8 cellular contexts compared by ENCODE assay signal in the genomic region with DNA sequence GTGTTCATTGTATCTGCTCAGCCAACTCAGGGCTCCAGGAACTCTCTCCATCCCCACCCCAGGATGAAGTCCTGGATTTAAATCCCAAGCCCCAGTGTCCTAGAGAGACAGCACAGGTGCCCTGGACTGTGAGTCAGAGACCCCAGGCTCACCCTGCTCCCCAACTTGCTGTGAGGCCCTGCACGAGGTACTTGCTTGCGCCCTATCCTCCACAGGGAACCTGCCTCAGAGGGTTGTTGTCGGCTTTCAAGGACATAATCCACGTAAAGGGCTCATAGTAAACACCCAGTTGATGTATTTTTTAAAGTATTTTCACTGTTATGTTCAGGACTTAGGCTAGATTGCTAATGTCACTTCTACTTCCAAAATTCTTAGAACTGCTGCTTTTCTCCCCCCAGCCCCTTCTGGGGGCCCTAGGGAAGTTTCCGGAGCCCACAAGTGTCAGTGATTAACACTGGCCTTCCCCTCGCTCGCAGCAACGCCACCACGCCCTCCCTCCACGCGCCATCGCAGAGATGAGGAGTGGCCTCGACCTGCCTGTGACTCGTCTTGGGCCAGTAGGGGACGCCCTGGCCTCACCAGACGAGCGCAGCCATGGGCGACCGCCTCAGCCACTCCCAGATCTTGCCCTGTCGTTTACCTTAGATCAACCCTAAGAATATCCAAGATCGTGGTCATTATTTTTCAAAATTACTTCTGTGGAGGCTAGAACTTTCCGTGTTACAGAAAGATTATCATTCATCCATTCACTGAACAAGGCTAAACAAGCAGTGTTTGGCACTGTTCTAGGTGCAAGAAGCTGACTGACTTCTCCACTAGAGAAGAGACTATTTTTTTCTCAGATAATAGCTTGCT. TPM values are rescaled to one million over a fixed set of nuclear protein-coding genes. Genes with fewer than 3 reads are reported as not detected.
DNase-seq lines count a peak whose midpoint lies in the region; ATAC-seq and TF ChIP-seq lines count a peak whose summit lies in the region.

No MANE protein-coding gene starts in this region.

- H3K4me1 Mint-ChIP-seq in osteocyte (ENCODE audit: unreplicated experiment), result peaks cover 49% of the 10 kb centered on the region

- no peaks in the 10 kb centered on the region for H3K9me2 ChIP-seq in GM23248 (ENCODE audit: insufficient read depth)

- no peak for TF ChIP-seq POLR2A in gastroesophageal sphincter (IDR thresholded peaks at IDR 0.05)
- TF ChIP-seq POLR2A in testis (IDR thresholded peaks at IDR 0.05), result no peak

- H3K27me3 Mint-ChIP-seq in osteocyte (ENCODE audit: unreplicated experiment), result no peaks in the 10 kb centered on the region

- H3K27ac Mint-ChIP-seq in osteocyte (ENCODE audit: unreplicated experiment), result peak overlapping the region; percentile 24

- intact Hi-C loops in testis (cut with DNase I; ENCODE audit: low total_unique reads), result loop anchor here (5.0 to 10.0 kb wide), 2 partner anchors 60 to 227 kb away; partner anchors contain the start of gene BMF

- TF ChIP-seq EP300 in gastroesophageal sphincter (IDR thresholded peaks at IDR 0.05), result no peak

- in situ Hi-C loops in GM23248 (cut with MboI), result loop anchor here (10.0 kb wide), 2 partner anchors 170 to 230 kb away; no protein-coding TSS in a partner anchor

- TF ChIP-seq CTCF in gastroesophageal sphincter (IDR thresholded peaks at IDR 0.05) (peak in 3 of 4 experiments; percentile 88 to 97 (median 91)), osteocyte (IDR thresholded peaks at IDR 0.05) (peak; percentile 97), testis (IDR thresholded peaks at IDR 0.05) (peak; percentile 63 to 83 (median 80))

- H3K27me3 ChIP-seq in GM23248 (replicated peaks; ENCODE audit: insufficient read depth) (no peaks in the 10 kb centered on the region), gastroesophageal sphincter (no peaks in the 10 kb centered on the region), testis (no peaks in the 10 kb centered on the region)

- peaks cover 31% of the 10 kb centered on the region for H3K4me1 ChIP-seq in GM23248 (ENCODE audit: insufficient read depth)
- peaks cover 0 to 52% (median 24%) of the 10 kb centered on the region in 3 donors for H3K4me1 ChIP-seq in gastroesophageal sphincter
- peaks cover 16% of the 10 kb centered on the region for H3K4me1 ChIP-seq in testis

- H3K36me3 ChIP-seq in GM23248 (ENCODE audit: low read depth) (no peaks in the 10 kb centered on the region), KOPT-K1 (ENCODE audit: insufficient read depth, low read length) (no peaks in the 10 kb centered on the region), gastroesophageal sphincter (no peaks in the 10 kb centered on the region), testis (ENCODE audit: low read depth, missing control alignments) (no peaks in the 10 kb centered on the region)

- peak overlapping the region; percentile 63 for H3K4me3 Mint-ChIP-seq in osteocyte (ENCODE audit: unreplicated experiment)

- DNase-seq in EL (peak; percentile 81), GM23248 (peak; percentile 94), RPMI8226 (peak; percentile 82), osteocyte (ENCODE audit: extremely low spot score, unreplicated experiment) (peak; percentile 93), testis (peak; percentile 91)
- DNase-seq in activated effector memory CD4-positive, alpha-beta T cell treated with Interleukin-2 at 50 U/mL for 16 hours, result peak; percentile 73

- H3K9me3 ChIP-seq in GM23248 (ENCODE audit: low read depth), result no peaks in the 10 kb centered on the region
- H3K9me3 ChIP-seq in KOPT-K1 (ENCODE audit: insufficient read depth, low read length, poor library complexity, severe bottlenecking), result no peaks in the 10 kb centered on the region
- no peaks in the 10 kb centered on the region for H3K9me3 ChIP-seq in gastroesophageal sphincter
- H3K9me3 ChIP-seq in testis, result no peaks in the 10 kb centered on the region

- no peaks in the 10 kb centered on the region for H4K20me1 ChIP-seq in GM23248 (ENCODE audit: insufficient read depth)

- H3K27ac ChIP-seq in GM23248 (no peak overlapping the region), KOPT-K1 (ENCODE audit: low read depth, low read length, poor library complexity, severe bottlenecking) (peak overlapping the region; percentile 91), gastroesophageal sphincter (peak overlapping the region in 3 of 4 donors; percentile 44 to 61 (median 56)), testis (peak overlapping the region; percentile 16 to 53)

- H3K9me3 Mint-ChIP-seq in osteocyte (ENCODE audit: unreplicated experiment), result no peaks in the 10 kb centered on the region

- peak overlapping the region; percentile 78 for H3K4me2 ChIP-seq in GM23248 (ENCODE audit: unreplicated experiment)

- H3F3A ChIP-seq in GM23248 (ENCODE audit: insufficient read depth), result peaks cover 13% of the 10 kb centered on the region

- ATAC-seq in gastroesophageal sphincter, result peak; percentile 95

- no peaks in the 10 kb centered on the region for H3K79me2 ChIP-seq in GM23248 (ENCODE audit: insufficient read depth)

- H3K36me3 Mint-ChIP-seq in osteocyte (ENCODE audit: unreplicated experiment), result no peaks in the 10 kb centered on the region

- WGBS in GM23248 (ENCODE audit: low coverage in 1 of 2, low lambda C conversion rate in 2 of 2, missing lambda C conversion rate in 2 of 2), 2 experiments, result 1 to 2% methylated on average over 22 of the region's 22 CpGs
- 0 to 1% methylated on average over 2 to 20 of the region's 22 CpGs for WGBS in gastroesophageal sphincter (ENCODE audit: low coverage in 1 of 2), 2 donors
- 20 to 23% methylated on average over 7 to 22 of the region's 22 CpGs for WGBS in testis, 2 donors

- H3K9ac ChIP-seq in GM23248, result peak overlapping the region; percentile 54

- H3K4me3 ChIP-seq in GM23248 (peak overlapping the region; percentile 62), gastroesophageal sphincter (peak overlapping the region in 1 of 2 donors; percentile 27), testis (no peak overlapping the region)

- peak overlapping the region; percentile 72 for H2AFZ ChIP-seq in GM23248

RNA-seq across cellular contexts. Expression of gene SRP14, which starts 6.0 kb away (rescaled TPM):
- 257 and 282 TPM in 2 replicates for total RNA-seq in GM23248 (2014; rRNA removed; shearing (Covaris generic))
- polyA plus RNA-seq in GM23248 (2016; fragmentation: Nextera tagmentation; extraction: Ambion mirVana) (789 and 796 TPM in 2 replicates), testis (ENCODE audit: insufficient read depth, low read depth, low replicate concordance) (359 TPM)
- total RNA-seq in gastroesophageal sphincter (100 to 1,000 TPM; 290 to 425 (median 324) TPM), osteocyte (181 and 196 TPM in 2 replicates), testis (100 to 1,000 TPM; 277 to 410 TPM)
